ENCODE assay signal across 8 cellular contexts in the genomic region with DNA sequence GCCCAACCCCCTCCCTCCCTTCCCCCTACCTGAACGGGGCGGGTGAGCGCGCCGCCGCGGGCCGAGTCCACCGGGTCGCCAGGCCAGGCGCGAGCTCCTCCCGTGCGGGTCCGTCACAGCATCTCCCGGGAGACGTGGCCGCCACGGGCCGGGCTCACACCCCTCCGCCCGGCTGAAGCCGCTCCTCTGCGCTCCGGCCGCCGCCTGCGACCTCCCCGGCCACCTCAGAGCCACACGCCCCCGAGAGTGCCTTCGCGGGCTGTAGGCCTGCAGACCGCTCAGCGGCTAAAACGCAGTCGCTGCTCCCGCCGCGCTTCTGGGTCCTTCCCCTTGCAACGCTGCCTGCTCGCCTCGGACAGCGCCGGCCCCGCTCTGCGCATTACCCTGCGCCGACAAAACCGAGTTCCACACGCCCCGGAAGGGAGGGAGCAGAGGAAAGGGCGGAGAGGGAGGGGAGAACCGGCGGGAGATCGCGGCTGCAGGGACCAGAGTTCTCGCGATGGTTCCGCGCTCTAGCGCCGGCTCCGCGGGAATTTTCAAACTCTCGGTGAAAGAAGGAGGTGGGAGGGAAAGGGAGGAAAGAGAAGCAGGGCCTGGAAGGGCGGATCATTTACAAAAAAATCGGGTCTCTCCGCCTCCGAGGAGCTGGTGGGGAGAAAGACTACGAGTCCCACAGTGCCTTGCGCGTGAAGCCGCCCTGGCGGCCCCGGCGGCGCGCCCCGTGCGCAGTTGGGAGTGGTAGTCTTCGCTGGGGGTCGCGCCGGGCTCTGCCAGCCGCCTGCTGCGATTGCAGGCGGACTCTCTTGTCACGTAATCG. TPM values are rescaled to one million over a fixed set of nuclear protein-coding genes. Genes with fewer than 3 reads are reported as not detected.
DNase-seq lines count a peak whose midpoint lies in the region; ATAC-seq, FAIRE-seq and TF ChIP-seq lines count a peak whose summit lies in the region.

A gene with protein sequence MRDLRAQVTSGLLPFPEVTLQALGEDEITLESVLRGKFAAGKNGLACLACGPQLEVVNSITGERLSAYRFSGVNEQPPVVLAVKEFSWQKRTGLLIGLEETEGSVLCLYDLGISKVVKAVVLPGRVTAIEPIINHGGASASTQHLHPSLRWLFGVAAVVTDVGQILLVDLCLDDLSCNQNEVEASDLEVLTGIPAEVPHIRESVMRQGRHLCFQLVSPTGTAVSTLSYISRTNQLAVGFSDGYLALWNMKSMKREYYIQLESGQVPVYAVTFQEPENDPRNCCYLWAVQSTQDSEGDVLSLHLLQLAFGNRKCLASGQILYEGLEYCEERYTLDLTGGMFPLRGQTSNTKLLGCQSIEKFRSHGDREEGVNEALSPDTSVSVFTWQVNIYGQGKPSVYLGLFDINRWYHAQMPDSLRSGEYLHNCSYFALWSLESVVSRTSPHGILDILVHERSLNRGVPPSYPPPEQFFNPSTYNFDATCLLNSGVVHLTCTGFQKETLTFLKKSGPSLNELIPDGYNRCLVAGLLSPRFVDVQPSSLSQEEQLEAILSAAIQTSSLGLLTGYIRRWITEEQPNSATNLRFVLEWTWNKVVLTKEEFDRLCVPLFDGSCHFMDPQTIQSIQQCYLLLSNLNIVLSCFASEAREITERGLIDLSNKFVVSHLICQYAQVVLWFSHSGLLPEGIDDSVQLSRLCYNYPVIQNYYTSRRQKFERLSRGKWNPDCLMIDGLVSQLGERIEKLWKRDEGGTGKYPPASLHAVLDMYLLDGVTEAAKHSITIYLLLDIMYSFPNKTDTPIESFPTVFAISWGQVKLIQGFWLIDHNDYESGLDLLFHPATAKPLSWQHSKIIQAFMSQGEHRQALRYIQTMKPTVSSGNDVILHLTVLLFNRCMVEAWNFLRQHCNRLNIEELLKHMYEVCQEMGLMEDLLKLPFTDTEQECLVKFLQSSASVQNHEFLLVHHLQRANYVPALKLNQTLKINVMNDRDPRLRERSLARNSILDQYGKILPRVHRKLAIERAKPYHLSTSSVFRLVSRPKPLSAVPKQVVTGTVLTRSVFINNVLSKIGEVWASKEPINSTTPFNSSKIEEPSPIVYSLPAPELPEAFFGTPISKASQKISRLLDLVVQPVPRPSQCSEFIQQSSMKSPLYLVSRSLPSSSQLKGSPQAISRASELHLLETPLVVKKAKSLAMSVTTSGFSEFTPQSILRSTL (N-terminal part only) (minus strand): TSS at position 400 of the 817 bp plus-strand sequence. CDS start 13,578 bp downstream, outside the sequence.

- H2AFZ ChIP-seq in HepG2 (ENCODE audit: low read length), result peak within 1 kb of the TSS; percentile 87

- H3K9ac ChIP-seq in HepG2 (ENCODE audit: insufficient read depth, low read depth, low read length), result peak within 1 kb of the TSS; percentile 99

- no peaks in the 10 kb centered on the region for H3K9me3 ChIP-seq in HepG2 (ENCODE audit: low read length)

- peak; percentile 80 for FAIRE-seq in HepG2 (lab: Jason Lieb, UNC)

- peaks cover 41% of the 10 kb centered on the region for H3K79me2 ChIP-seq in HepG2 (ENCODE audit: insufficient read depth, low read length)

- in situ Hi-C loops in HepG2 (cut with HindIII; ENCODE audit: extremely low pct_ligation_motif_present, low pct_unique_long_range_greater_than_20kb), result loop anchor here (10.0 kb wide), 1 partner anchor 173 kb away; the partner anchor contains the start of gene ZNF669

- peaks cover 23% of the 10 kb centered on the region for H3K4me1 ChIP-seq in HepG2 (ENCODE audit: insufficient read depth, low read length)

- DNase-seq in NCI-H774 (lab: John Stamatoyannopoulos, UW), result peak; percentile 98
- peak; percentile 91 to 94 for DNase-seq in activated CD4-positive, alpha-beta T cell treated with anti-CD3 and anti-CD28 coated beads, Interleukin-2, amount 50 U/mL, for 4 hours
- DNase-seq in dermis blood vessel endothelial cell, result peak; percentile 98
- DNase-seq in HepG2 (ENCODE audit: low spot score), result peak; percentile 97
- peak; percentile 92 for DNase-seq in stimulated activated CD4-positive, alpha-beta T cell treated with anti-CD3 and anti-CD28 coated beads, Interleukin-4, amount 100 ng/mL, for 1 hour

- H3K36me3 ChIP-seq in HepG2 (replicated peaks in 1 of 2; ENCODE audit: control insufficient read depth in 1 of 2, insufficient read depth in 2 of 2, low read length in 2 of 2), result peaks cover 0 to 9% of the 10 kb centered on the region in 2 experiments; a peak in 3 of 5 replicates

- intact Hi-C loops in HepG2 (cut with micrococcal nuclease; ENCODE audit: unreplicated experiment), result loop anchor here (2.0 to 10.0 kb wide), 2 partner anchors 147 to 183 kb away; partner anchors contain the start of gene ZNF670

- no peak; the same call in 1 of the 2 replicates for TF ChIP-seq RAD21 in HepG2 (CRISPR knock-in tag; IDR thresholded peaks at IDR 0.05)

- H3K4me2 ChIP-seq in HepG2 (ENCODE audit: low read depth, low read length), result peak within 1 kb of the TSS; percentile 86

- POLR2A ChIA-PET in HepG2 (lab: Yijun Ruan, JAX), result interaction anchor here (0.7 to 1.0 kb wide), 5 partner anchors 10 to 22 kb away, joined by 3 to 4 read pairs (median 3); no protein-coding TSS in a partner anchor

- no peak; the same call in 1 of the 2 replicates for TF ChIP-seq CTCF in C4-2B (conservative IDR thresholded peaks at IDR 0.05)
- TF ChIP-seq CTCF in HepG2 (CRISPR knock-in tag; IDR thresholded peaks at IDR 0.05), result 0 out of 2 replicates have a peak, but pooled peaks have one; percentile 19

- ATAC-seq in GM19395 (IDR thresholded peaks at IDR 0.05; ENCODE audit: unreplicated experiment) (peak; percentile 93), HG03565 (IDR thresholded peaks at IDR 0.05; ENCODE audit: unreplicated experiment) (peak; percentile 84), HepG2 (peak; percentile 96)

- H3K27me3 ChIP-seq in HepG2 (ENCODE audit: control insufficient read depth in 1 of 2, insufficient read depth in 2 of 2, low read length in 2 of 2), result no peaks in the 10 kb centered on the region; a peak in 1 of 5 replicates

- CTCF ChIA-PET in HepG2 (lab: Yijun Ruan, JAX; ENCODE audit: low intra/inter-chr PET ratio, low total read pairs), result no interaction called here

- H4K20me1 ChIP-seq in HepG2 (ENCODE audit: insufficient read depth, low read length), result peaks cover 19% of the 10 kb centered on the region

- TSS peak; percentile 90 for BruUV-seq in HepG2 (replicated peaks; lab: Mats Ljungman, UMichigan)

- under 1% methylated on average over 26 of the region's 90 CpGs for WGBS in HepG2 (ENCODE audit: low lambda C conversion rate)

- peak within 1 kb of the TSS; percentile 91 to 99 (median 91) for H3K4me3 ChIP-seq in HepG2 (replicated peaks in 1 of 3; ENCODE audit: insufficient read depth in 1 of 3, low read depth in 2 of 3, low read length in 3 of 3)

- TF ChIP-seq EP300 in HepG2 (IDR thresholded peaks at IDR 0.05; ENCODE audit: low read depth in 2 of 2, low read length in 2 of 2) (no peak), HepG2 (CRISPR knock-in tag; IDR thresholded peaks at IDR 0.05; ENCODE audit: borderline replicate concordance) (no peak)

- peak; percentile 96 for TF ChIP-seq POLR2A in HepG2 (IDR thresholded peaks at IDR 0.05; ENCODE audit: insufficient read depth in 1 of 2, low read depth in 2 of 2, low read length in 2 of 2)

- peak within 1 kb of the TSS; percentile 92 for H3K27ac ChIP-seq in C4-2B
- H3K27ac ChIP-seq in HepG2 (ENCODE audit: extremely low read length, insufficient read depth, low read length), result peak within 1 kb of the TSS; percentile 99

TF ChIP-seq in HepG2, 621 proteins besides CTCF, POLR2A, EP300 and RAD21 (continues in another document):
- TF ChIP-seq ZNF674 (CRISPR knock-in tag; IDR thresholded peaks at IDR 0.05; ENCODE audit: low read depth) (no peak), ZNF670 (CRISPR knock-in tag; IDR thresholded peaks at IDR 0.05; ENCODE audit: borderline replicate concordance) (no peak; the same call in 1 of the 2 replicates), HOXA9 (CRISPR knock-in tag; IDR thresholded peaks at IDR 0.05; ENCODE audit: borderline replicate concordance) (peak; percentile 25; the same call in 1 of the 2 replicates), SNAI1 (CRISPR knock-in tag; IDR thresholded peaks at IDR 0.05; ENCODE audit: borderline replicate concordance) (peak; percentile 92; the same call in 1 of the 2 replicates), BORCS8-MEF2B (CRISPR knock-in tag; IDR thresholded peaks at IDR 0.05) (peak; percentile 81), NFE2 (CRISPR knock-in tag; IDR thresholded peaks at IDR 0.05) (no peak), ZNF780A (CRISPR knock-in tag; IDR thresholded peaks at IDR 0.05) (peak; percentile 3; the same call in 1 of the 2 replicates), ZNF737 (CRISPR knock-in tag; IDR thresholded peaks at IDR 0.05; ENCODE audit: borderline replicate concordance) (no peak), RFXANK (CRISPR knock-in tag; IDR thresholded peaks at IDR 0.05) (no peak; the same call in 1 of the 2 replicates)

RNA-seq across cellular contexts. Expression of the gene that starts here (rescaled TPM):
- total RNA-seq in dermis blood vessel endothelial cell (31.7 and 39.9 TPM in 2 replicates), HepG2 (2016; rRNA removed; fragmentation: Illumina TruSeq; extraction: Trizol) (45.9 and 73.9 TPM in 2 replicates)
- total RNA-seq in HepG2 (2016; cell fraction: cytosol; rRNA removed; fragmentation: Illumina TruSeq; extraction: Trizol; ENCODE audit: low read depth), result 6.0 and 6.6 TPM in 2 replicates
- total RNA-seq in HepG2 (2016; cell fraction: insoluble cytoplasmic fraction; rRNA removed; fragmentation: Illumina TruSeq; extraction: Trizol), result 39.2 and 70.8 TPM in 2 replicates
- 12.2 and 12.4 TPM in 2 replicates for total RNA-seq in HepG2 (2016; cell fraction: membrane; rRNA removed; fragmentation: Illumina TruSeq; extraction: Trizol)
- 61.4 and 62.6 TPM in 2 replicates for total RNA-seq in HepG2 (2016; cell fraction: nucleus; rRNA removed; fragmentation: Illumina TruSeq; extraction: Trizol)
- polyA plus RNA-seq in HepG2 (2011; rRNA removed), result 14.8 and 16.6 TPM in 2 replicates
- 5.6 and 9.1 TPM in 2 replicates for polyA plus RNA-seq in HepG2 (2011; cell fraction: cytosol; rRNA removed)
- polyA plus RNA-seq in HepG2 (2011; cell fraction: nucleus; rRNA removed), result 20.3 and 21.2 TPM in 2 replicates
- 21.1 and 24.2 TPM in 2 replicates for polyA plus RNA-seq in HepG2 (2012)
- 0.44 and 1.6 TPM in 2 replicates for polyA plus RNA-seq in HepG2 (2016; cell fraction: cytosol; fragmentation: Illumina TruSeq; extraction: Trizol; ENCODE audit: low read depth)
- 45.8 and 51.8 TPM in 2 replicates for polyA plus RNA-seq in HepG2 (2016; cell fraction: insoluble cytoplasmic fraction; fragmentation: Illumina TruSeq; extraction: Trizol; ENCODE audit: low read depth)
- 2.9 and 3.1 TPM in 2 replicates for polyA plus RNA-seq in HepG2 (2016; cell fraction: membrane; fragmentation: Illumina TruSeq; extraction: Trizol; ENCODE audit: low read depth)
- 80.7 and 89.7 TPM in 2 replicates for polyA plus RNA-seq in HepG2 (2016; cell fraction: nucleus; fragmentation: Illumina TruSeq; extraction: Trizol; ENCODE audit: insufficient read depth, low read depth)
- 21.5 and 44.5 TPM in 2 replicates for polyA minus RNA-seq in HepG2 (2011; rRNA and poly(A)+ RNA removed; ENCODE audit: low replicate concordance)
- 33.4 and 40.7 TPM in 2 replicates for polyA minus RNA-seq in HepG2 (2011; cell fraction: cytosol; rRNA and poly(A)+ RNA removed)
- polyA minus RNA-seq in HepG2 (2011; cell fraction: nucleus; rRNA and poly(A)+ RNA removed), result 95.8 and 98.5 TPM in 2 replicates

Comparison
In these comparisons a context has a peak if more than half of its experiments do, and no peak if none do; other contexts are left out.
1. Peak in every context shown above with its lines: DNase-seq, ATAC-seq, H3K4me3 ChIP-seq and H3K27ac ChIP-seq.